ENCODE assay signal across 8 cellular contexts in genomic region chr7:130897515-130898419, GRCh38.
DNase-seq lines count a peak whose midpoint lies in the region; ATAC-seq and TF ChIP-seq lines count a peak whose summit lies in the region.

No MANE protein-coding gene starts in this region.

- H3K4me2 ChIP-seq in IMR-90 (ENCODE audit: low read depth, low read length) (no peak overlapping the region), parathyroid adenoma (ENCODE audit: low read length) (no peak overlapping the region)

- peak overlapping the region; percentile 8 for H3K4ac ChIP-seq in IMR-90 (ENCODE audit: low read depth, low read length)

- H3K56ac ChIP-seq in IMR-90 (ENCODE audit: extremely low read depth, insufficient read depth, low read length): peak overlapping the region; percentile 24; the same call in 1 of the 2 replicates

- ATAC-seq in IMR-90 (ENCODE audit: low read depth) (no peak), GM18502 (IDR thresholded peaks at IDR 0.05; ENCODE audit: poor library complexity, unreplicated experiment) (no peak), left colon (no peak)

- dilution Hi-C loops in IMR-90 (cut with HindIII; ENCODE audit: low sequenced_read_pairs, unreplicated experiment): no loop called here

- no peak overlapping the region for H3K18ac ChIP-seq in IMR-90 (ENCODE audit: low read depth, low read length)

- H3K27ac ChIP-seq in IMR-90 (ENCODE audit: insufficient read depth, low read length) (peak overlapping the region; percentile 71), cingulate gyrus (ENCODE audit: low read depth, low read length) (peak overlapping the region; percentile 41), parathyroid adenoma (peak overlapping the region; percentile 1)

- peak overlapping the region in 1 of 2 experiments; percentile 39; a peak in 3 of 4 replicates for H4K8ac ChIP-seq in IMR-90 (ENCODE audit: low read depth in 2 of 2, low read length in 2 of 2)

- H2BK20ac ChIP-seq in IMR-90 (ENCODE audit: low read depth, low read length): no peak overlapping the region

- H4K91ac ChIP-seq in IMR-90 (ENCODE audit: insufficient read depth, low read depth, low read length): no peak overlapping the region

- TF ChIP-seq RAD21 in IMR-90 (IDR thresholded peaks at IDR 0.05; ENCODE audit: low read length): no peak

- CTCF ChIA-PET in IMR-90 (lab: Yijun Ruan, JAX): interaction anchor here (0.7 to 2.1 kb wide), 16 partner anchors 10 to 143 kb away, joined by 3 to 17 read pairs (median 5); no protein-coding TSS in a partner anchor

- H3K36me3 ChIP-seq in IMR-90 (ENCODE audit: control insufficient read depth, insufficient read depth, low read length) (peaks cover 72% of the 10 kb centered on the region), parathyroid adenoma (ENCODE audit: control insufficient read depth, insufficient read depth, low read length) (no peaks in the 10 kb centered on the region)

- H3K9me3 ChIP-seq in IMR-90 (ENCODE audit: control insufficient read depth, insufficient read depth, low read length): no peaks in the 10 kb centered on the region
- H3K9me3 ChIP-seq in parathyroid adenoma (ENCODE audit: control insufficient read depth, low read length): no peaks in the 10 kb centered on the region

- intact Hi-C loops in IMR-90 (cut with micrococcal nuclease) (loop anchor here (1.0 kb wide), 1 partner anchor 143 kb away; no protein-coding TSS in a partner anchor), left colon (cut with DNase I, micrococcal nuclease) (loop anchor here in 1 of 2 donors (5.0 to 10.0 kb wide), 2 partner anchors 107 to 145 kb away; no protein-coding TSS in a partner anchor)

- H3K79me1 ChIP-seq in IMR-90 (ENCODE audit: low read depth in 1 of 2, low read length in 2 of 2): peaks cover 4 to 36% of the 10 kb centered on the region in 2 experiments; a peak in 3 of 4 replicates

- TF ChIP-seq CTCF in IMR-90 (conservative IDR thresholded peaks at IDR 0.05; ENCODE audit: low read depth, low read length): no peak
- TF ChIP-seq CTCF in parathyroid adenoma (IDR thresholded peaks at IDR 0.05): no peak

- H4K20me1 ChIP-seq in IMR-90 (ENCODE audit: insufficient read depth, low read length): peaks cover 99% of the 10 kb centered on the region

- 94% methylated on average over 7 of the region's 24 CpGs; no CpG with 5 or more reads in 1 of the 2 experiments for WGBS in IMR-90 (ENCODE audit: extremely low coverage in 2 of 2, insufficient read length in 1 of 2), 2 experiments

- peaks cover 32% of the 10 kb centered on the region for H3K79me2 ChIP-seq in parathyroid adenoma

- in situ Hi-C loops in IMR-90 (cut with MboI; ENCODE audit: low sequenced_read_pairs): no loop called here

- 0 out of 2 replicates have a peak overlapping the region, but pooled peaks have one; percentile 32 for H3K23ac ChIP-seq in IMR-90 (ENCODE audit: low read depth, low read length)

- no peak overlapping the region for H2BK15ac ChIP-seq in IMR-90 (ENCODE audit: low read depth, low read length)

- no peak overlapping the region for H3K14ac ChIP-seq in IMR-90 (replicated peaks; ENCODE audit: low read depth, low read length)

- H3K4me3 ChIP-seq in IMR-90 (ENCODE audit: insufficient read depth, low read depth, low read length) (no peak overlapping the region), parathyroid adenoma (ENCODE audit: low read depth, low read length) (no peak overlapping the region)

- peak overlapping the region; percentile 51; the same call in 1 of the 2 replicates for H2AK5ac ChIP-seq in IMR-90 (ENCODE audit: low read depth, low read length)

- peak overlapping the region; percentile 22 for H2BK5ac ChIP-seq in IMR-90 (ENCODE audit: low read depth, low read length, poor library complexity, severe bottlenecking)

- BruUV-seq in IMR-90 (replicated peaks; lab: Mats Ljungman, UMichigan): no TSS peak

- H2BK120ac ChIP-seq in IMR-90 (ENCODE audit: low read depth, low read length): no peak overlapping the region; the same call in 1 of the 2 replicates

- POLR2A ChIA-PET in IMR-90 (lab: Charles Lee; ENCODE audit: unreplicated experiment): interaction anchor here (1.6 kb wide), 1 partner anchor 18 kb away, joined by 3 read pairs; no protein-coding TSS in a partner anchor

- DNase-seq in DMS79 treated with DMSO at 0.1 percent for 48 hours (lab: John Stamatoyannopoulos, UW) (peak; percentile 38), IMR-90 (no peak), activated gamma-delta T cell treated with Interleukin-2 at 50 U/mL for 16 hours (no peak), DMS153 (lab: John Stamatoyannopoulos, UW) (no peak), left colon (no peak)

- H2AK9ac ChIP-seq in IMR-90 (replicated peaks; ENCODE audit: low read depth, low read length, poor library complexity): peak overlapping the region; percentile 58

- peaks cover 57% of the 10 kb centered on the region for H3K4me1 ChIP-seq in IMR-90 (ENCODE audit: control insufficient read depth, insufficient read depth, low read length)
- H3K4me1 ChIP-seq in parathyroid adenoma: peaks cover 26% of the 10 kb centered on the region

- TF ChIP-seq POLR2A in IMR-90 (IDR thresholded peaks at IDR 0.05; ENCODE audit: low read depth, low read length): no peak; the same call in 1 of the 2 replicates

- H2AFZ ChIP-seq in IMR-90 (replicated peaks; ENCODE audit: low read length, poor library complexity) (no peak overlapping the region), parathyroid adenoma (no peak overlapping the region)

- H3K9me1 ChIP-seq in IMR-90 (ENCODE audit: insufficient read depth, low read length): peaks cover 14% of the 10 kb centered on the region; the same call in 1 of the 2 replicates

- no peak overlapping the region for H4K5ac ChIP-seq in IMR-90 (ENCODE audit: low read depth, low read length)

- H3K9ac ChIP-seq in IMR-90 (ENCODE audit: low read depth, low read length): peak overlapping the region; percentile 29; the same call in 1 of the 2 replicates
- no peak overlapping the region for H3K9ac ChIP-seq in parathyroid adenoma

- H3K27me3 ChIP-seq in IMR-90 (ENCODE audit: control insufficient read depth, insufficient read depth, low read length) (no peaks in the 10 kb centered on the region), parathyroid adenoma (ENCODE audit: control insufficient read depth, insufficient read depth, low read length) (no peaks in the 10 kb centered on the region)

TF ChIP-seq in IMR-90, 13 proteins besides CTCF, POLR2A, EP300 and RAD21:
- TF ChIP-seq CHD1 (IDR thresholded peaks at IDR 0.05; ENCODE audit: low read depth, low read length) (no peak), NFE2L2 (IDR thresholded peaks at IDR 0.05; ENCODE audit: low read depth, low read length) (no peak), MAFK (IDR thresholded peaks at IDR 0.05; ENCODE audit: low read depth, low read length) (no peak), FOS (IDR thresholded peaks at IDR 0.05; ENCODE audit: low read depth, low read length) (no peak), RFX5 (IDR thresholded peaks at IDR 0.05; ENCODE audit: low read depth, low read length) (no peak), USF2 (IDR thresholded peaks at IDR 0.05; ENCODE audit: low read depth, low read length) (no peak), CEBPB (IDR thresholded peaks at IDR 0.05; ENCODE audit: low read depth, low read length) (no peak), MAZ (IDR thresholded peaks at IDR 0.05; ENCODE audit: borderline replicate concordance, low read depth, low read length) (no peak), BHLHE40 (IDR thresholded peaks at IDR 0.05; ENCODE audit: low read depth, low read length) (no peak), RCOR1 (IDR thresholded peaks at IDR 0.05; ENCODE audit: insufficient replicate concordance, low read length) (no peak), MXI1 (IDR thresholded peaks at IDR 0.05; ENCODE audit: borderline replicate concordance, low read depth, low read length) (no peak)

Comparison
In these comparisons a context has a peak if more than half of its experiments do, and no peak if none do; other contexts are left out.
1. H3K27ac ChIP-seq: peak in every context shown above with its lines; median percentile 71 in IMR-90; 41 in cingulate gyrus; 1 in parathyroid adenoma.